Comparison of ENCODE assay signal across 1 cellular context in genomic region chr19:39532233-39533002, GRCh38.
TF ChIP-seq lines count a peak whose summit lies in the region.

A gene with protein sequence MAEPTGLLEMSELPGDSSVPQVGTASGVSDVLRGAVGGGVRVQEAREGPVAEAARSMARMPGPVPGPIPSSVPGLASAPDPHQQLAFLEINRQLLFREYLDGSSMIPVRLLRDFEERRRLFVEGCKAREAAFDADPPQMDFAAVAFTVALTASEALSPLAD (minus strand): TSS chr19:39532852. CDS start chr19:39532802, 50 bp downstream.

TF ChIP-seq in HepG2, 621 proteins besides CTCF, POLR2A, EP300 and RAD21 (continued from another document and continues in another):
- TF ChIP-seq MIXL1 (CRISPR knock-in tag; IDR thresholded peaks at IDR 0.05) = peak; percentile 13; the same call in 1 of the 2 replicates
- no peak for TF ChIP-seq HCFC1 (IDR thresholded peaks at IDR 0.05; ENCODE audit: low read depth, low read length)
- TF ChIP-seq PHF20 (CRISPR knock-in tag; IDR thresholded peaks at IDR 0.05) = no peak
- TF ChIP-seq NFYB (CRISPR knock-in tag; IDR thresholded peaks at IDR 0.05) = peak; percentile 22; the same call in 1 of the 2 replicates
- no peak for TF ChIP-seq MAZ (IDR thresholded peaks at IDR 0.05; ENCODE audit: borderline replicate concordance, low read depth, low read length)
- peak; percentile 58; the same call in 1 of the 2 replicates for TF ChIP-seq MAZ (CRISPR knock-in tag; IDR thresholded peaks at IDR 0.05; ENCODE audit: low read depth)
- TF ChIP-seq CHCHD3 (CRISPR knock-in tag; IDR thresholded peaks at IDR 0.05) = 0 out of 2 replicates have a peak, but pooled peaks have one; percentile 45
- 0 out of 2 replicates have a peak, but pooled peaks have one; percentile 32 for TF ChIP-seq ATF7-NPFF (CRISPR knock-in tag; IDR thresholded peaks at IDR 0.05; ENCODE audit: low read depth)
- TF ChIP-seq ZNF432 (CRISPR knock-in tag; IDR thresholded peaks at IDR 0.05; ENCODE audit: borderline replicate concordance) = no peak
- TF ChIP-seq ZNF768 (CRISPR knock-in tag; IDR thresholded peaks at IDR 0.05) = peak; percentile 46; the same call in 1 of the 2 replicates
- TF ChIP-seq ZSCAN25 (CRISPR knock-in tag; IDR thresholded peaks at IDR 0.05) = 0 out of 2 replicates have a peak, but pooled peaks have one; percentile 57
- TF ChIP-seq BCL6 (CRISPR knock-in tag; IDR thresholded peaks at IDR 0.05) = peak; percentile 27
- TF ChIP-seq ZNF563 (CRISPR knock-in tag; IDR thresholded peaks at IDR 0.05) = peak; percentile 38; the same call in 1 of the 2 replicates
- TF ChIP-seq SALL2 (CRISPR knock-in tag; IDR thresholded peaks at IDR 0.05) = 0 out of 2 replicates have a peak, but pooled peaks have one; percentile 18
- peak; percentile 79 for TF ChIP-seq TFDP1 (CRISPR knock-in tag; IDR thresholded peaks at IDR 0.05; ENCODE audit: borderline replicate concordance)
- TF ChIP-seq ISL2 (CRISPR knock-in tag; IDR thresholded peaks at IDR 0.05) = 0 out of 2 replicates have a peak, but pooled peaks have one; percentile 22
- TF ChIP-seq HNRNPLL (IDR thresholded peaks at IDR 0.05; ENCODE audit: low read depth, low read length, poor library complexity, severe bottlenecking) = peak; percentile 88
- TF ChIP-seq ZNF274 (CRISPR knock-in tag; IDR thresholded peaks at IDR 0.05) = peak; percentile 79
- TF ChIP-seq, protein P1, sequence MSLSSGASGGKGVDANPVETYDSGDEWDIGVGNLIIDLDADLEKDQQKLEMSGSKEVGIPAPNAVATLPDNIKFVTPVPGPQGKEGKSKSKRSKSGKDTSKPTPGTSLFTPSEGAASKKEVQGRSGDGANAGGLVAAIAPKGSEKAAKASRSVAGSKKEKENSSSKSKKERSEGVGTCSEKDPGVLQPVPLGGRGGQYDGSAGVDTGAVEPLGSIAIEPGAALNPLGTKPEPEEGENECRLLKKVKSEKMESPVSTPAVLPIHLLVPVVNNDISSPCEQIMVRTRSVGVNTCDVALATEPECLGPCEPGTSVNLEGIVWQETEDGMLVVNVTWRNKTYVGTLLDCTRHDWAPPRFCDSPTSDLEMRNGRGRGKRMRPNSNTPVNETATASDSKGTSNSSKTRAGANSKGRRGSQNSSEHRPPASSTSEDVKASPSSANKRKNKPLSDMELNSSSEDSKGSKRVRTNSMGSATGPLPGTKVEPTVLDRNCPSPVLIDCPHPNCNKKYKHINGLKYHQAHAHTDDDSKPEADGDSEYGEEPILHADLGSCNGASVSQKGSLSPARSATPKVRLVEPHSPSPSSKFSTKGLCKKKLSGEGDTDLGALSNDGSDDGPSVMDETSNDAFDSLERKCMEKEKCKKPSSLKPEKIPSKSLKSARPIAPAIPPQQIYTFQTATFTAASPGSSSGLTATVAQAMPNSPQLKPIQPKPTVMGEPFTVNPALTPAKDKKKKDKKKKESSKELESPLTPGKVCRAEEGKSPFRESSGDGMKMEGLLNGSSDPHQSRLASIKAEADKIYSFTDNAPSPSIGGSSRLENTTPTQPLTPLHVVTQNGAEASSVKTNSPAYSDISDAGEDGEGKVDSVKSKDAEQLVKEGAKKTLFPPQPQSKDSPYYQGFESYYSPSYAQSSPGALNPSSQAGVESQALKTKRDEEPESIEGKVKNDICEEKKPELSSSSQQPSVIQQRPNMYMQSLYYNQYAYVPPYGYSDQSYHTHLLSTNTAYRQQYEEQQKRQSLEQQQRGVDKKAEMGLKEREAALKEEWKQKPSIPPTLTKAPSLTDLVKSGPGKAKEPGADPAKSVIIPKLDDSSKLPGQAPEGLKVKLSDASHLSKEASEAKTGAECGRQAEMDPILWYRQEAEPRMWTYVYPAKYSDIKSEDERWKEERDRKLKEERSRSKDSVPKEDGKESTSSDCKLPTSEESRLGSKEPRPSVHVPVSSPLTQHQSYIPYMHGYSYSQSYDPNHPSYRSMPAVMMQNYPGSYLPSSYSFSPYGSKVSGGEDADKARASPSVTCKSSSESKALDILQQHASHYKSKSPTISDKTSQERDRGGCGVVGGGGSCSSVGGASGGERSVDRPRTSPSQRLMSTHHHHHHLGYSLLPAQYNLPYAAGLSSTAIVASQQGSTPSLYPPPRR (CRISPR knock-in tag; IDR thresholded peaks at IDR 0.05; ENCODE audit: borderline replicate concordance) = 0 out of 2 replicates have a peak, but pooled peaks have one; percentile 52
- peak; percentile 75; the same call in 1 of the 2 replicates for TF ChIP-seq KAT7 (CRISPR knock-in tag; IDR thresholded peaks at IDR 0.05; ENCODE audit: borderline replicate concordance)
- TF ChIP-seq, protein P2, sequence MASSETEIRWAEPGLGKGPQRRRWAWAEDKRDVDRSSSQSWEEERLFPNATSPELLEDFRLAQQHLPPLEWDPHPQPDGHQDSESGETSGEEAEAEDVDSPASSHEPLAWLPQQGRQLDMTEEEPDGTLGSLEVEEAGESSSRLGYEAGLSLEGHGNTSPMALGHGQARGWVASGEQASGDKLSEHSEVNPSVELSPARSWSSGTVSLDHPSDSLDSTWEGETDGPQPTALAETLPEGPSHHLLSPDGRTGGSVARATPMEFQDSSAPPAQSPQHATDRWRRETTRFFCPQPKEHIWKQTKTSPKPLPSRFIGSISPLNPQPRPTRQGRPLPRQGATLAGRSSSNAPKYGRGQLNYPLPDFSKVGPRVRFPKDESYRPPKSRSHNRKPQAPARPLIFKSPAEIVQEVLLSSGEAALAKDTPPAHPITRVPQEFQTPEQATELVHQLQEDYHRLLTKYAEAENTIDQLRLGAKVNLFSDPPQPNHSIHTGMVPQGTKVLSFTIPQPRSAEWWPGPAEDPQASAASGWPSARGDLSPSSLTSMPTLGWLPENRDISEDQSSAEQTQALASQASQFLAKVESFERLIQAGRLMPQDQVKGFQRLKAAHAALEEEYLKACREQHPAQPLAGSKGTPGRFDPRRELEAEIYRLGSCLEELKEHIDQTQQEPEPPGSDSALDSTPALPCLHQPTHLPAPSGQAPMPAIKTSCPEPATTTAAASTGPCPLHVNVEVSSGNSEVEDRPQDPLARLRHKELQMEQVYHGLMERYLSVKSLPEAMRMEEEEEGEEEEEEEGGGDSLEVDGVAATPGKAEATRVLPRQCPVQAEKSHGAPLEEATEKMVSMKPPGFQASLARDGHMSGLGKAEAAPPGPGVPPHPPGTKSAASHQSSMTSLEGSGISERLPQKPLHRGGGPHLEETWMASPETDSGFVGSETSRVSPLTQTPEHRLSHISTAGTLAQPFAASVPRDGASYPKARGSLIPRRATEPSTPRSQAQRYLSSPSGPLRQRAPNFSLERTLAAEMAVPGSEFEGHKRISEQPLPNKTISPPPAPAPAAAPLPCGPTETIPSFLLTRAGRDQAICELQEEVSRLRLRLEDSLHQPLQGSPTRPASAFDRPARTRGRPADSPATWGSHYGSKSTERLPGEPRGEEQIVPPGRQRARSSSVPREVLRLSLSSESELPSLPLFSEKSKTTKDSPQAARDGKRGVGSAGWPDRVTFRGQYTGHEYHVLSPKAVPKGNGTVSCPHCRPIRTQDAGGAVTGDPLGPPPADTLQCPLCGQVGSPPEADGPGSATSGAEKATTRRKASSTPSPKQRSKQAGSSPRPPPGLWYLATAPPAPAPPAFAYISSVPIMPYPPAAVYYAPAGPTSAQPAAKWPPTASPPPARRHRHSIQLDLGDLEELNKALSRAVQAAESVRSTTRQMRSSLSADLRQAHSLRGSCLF (CRISPR knock-in tag; IDR thresholded peaks at IDR 0.05; ENCODE audit: borderline replicate concordance) = no peak
- peak; percentile 67 for TF ChIP-seq TEAD3 (CRISPR knock-in tag; optimal IDR thresholded peaks at IDR 0.05; ENCODE audit: borderline replicate concordance)
- TF ChIP-seq IKZF5 (CRISPR knock-in tag; IDR thresholded peaks at IDR 0.05) = peak; percentile 48; the same call in 1 of the 2 replicates
- TF ChIP-seq, protein P3, sequence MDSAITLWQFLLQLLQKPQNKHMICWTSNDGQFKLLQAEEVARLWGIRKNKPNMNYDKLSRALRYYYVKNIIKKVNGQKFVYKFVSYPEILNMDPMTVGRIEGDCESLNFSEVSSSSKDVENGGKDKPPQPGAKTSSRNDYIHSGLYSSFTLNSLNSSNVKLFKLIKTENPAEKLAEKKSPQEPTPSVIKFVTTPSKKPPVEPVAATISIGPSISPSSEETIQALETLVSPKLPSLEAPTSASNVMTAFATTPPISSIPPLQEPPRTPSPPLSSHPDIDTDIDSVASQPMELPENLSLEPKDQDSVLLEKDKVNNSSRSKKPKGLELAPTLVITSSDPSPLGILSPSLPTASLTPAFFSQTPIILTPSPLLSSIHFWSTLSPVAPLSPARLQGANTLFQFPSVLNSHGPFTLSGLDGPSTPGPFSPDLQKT (CRISPR knock-in tag; IDR thresholded peaks at IDR 0.05; ENCODE audit: borderline replicate concordance) = no peak
- 0 out of 2 replicates have a peak, but pooled peaks have one; percentile 82 for TF ChIP-seq ZNF556 (CRISPR knock-in tag; IDR thresholded peaks at IDR 0.05; ENCODE audit: borderline replicate concordance)
- no peak for TF ChIP-seq ATRX (CRISPR knock-in tag; IDR thresholded peaks at IDR 0.05; ENCODE audit: borderline replicate concordance)
- TF ChIP-seq ZNF691 (CRISPR knock-in tag; IDR thresholded peaks at IDR 0.05; ENCODE audit: borderline replicate concordance, low read depth) = peak; percentile 50
- TF ChIP-seq TAF1 (CRISPR knock-in tag; IDR thresholded peaks at IDR 0.05) = peak; percentile 77; the same call in 1 of the 2 replicates
- 0 out of 2 replicates have a peak, but pooled peaks have one; percentile 55 for TF ChIP-seq PAWR (CRISPR knock-in tag; IDR thresholded peaks at IDR 0.05; ENCODE audit: borderline replicate concordance)
- TF ChIP-seq CEBPG (CRISPR knock-in tag; IDR thresholded peaks at IDR 0.05) = peak; percentile 12; the same call in 1 of the 2 replicates
- TF ChIP-seq, protein P4, sequence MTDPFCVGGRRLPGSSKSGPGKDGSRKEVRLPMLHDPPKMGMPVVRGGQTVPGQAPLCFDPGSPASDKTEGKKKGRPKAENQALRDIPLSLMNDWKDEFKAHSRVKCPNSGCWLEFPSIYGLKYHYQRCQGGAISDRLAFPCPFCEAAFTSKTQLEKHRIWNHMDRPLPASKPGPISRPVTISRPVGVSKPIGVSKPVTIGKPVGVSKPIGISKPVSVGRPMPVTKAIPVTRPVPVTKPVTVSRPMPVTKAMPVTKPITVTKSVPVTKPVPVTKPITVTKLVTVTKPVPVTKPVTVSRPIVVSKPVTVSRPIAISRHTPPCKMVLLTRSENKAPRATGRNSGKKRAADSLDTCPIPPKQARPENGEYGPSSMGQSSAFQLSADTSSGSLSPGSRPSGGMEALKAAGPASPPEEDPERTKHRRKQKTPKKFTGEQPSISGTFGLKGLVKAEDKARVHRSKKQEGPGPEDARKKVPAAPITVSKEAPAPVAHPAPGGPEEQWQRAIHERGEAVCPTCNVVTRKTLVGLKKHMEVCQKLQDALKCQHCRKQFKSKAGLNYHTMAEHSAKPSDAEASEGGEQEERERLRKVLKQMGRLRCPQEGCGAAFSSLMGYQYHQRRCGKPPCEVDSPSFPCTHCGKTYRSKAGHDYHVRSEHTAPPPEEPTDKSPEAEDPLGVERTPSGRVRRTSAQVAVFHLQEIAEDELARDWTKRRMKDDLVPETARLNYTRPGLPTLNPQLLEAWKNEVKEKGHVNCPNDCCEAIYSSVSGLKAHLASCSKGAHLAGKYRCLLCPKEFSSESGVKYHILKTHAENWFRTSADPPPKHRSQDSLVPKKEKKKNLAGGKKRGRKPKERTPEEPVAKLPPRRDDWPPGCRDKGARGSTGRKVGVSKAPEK (CRISPR knock-in tag; IDR thresholded peaks at IDR 0.05; ENCODE audit: borderline replicate concordance) = peak; percentile 20; the same call in 1 of the 2 replicates
- TF ChIP-seq ZNF605 (CRISPR knock-in tag; IDR thresholded peaks at IDR 0.05) = 0 out of 2 replicates have a peak, but pooled peaks have one; percentile 19
- peak; percentile 90 for TF ChIP-seq ZFP91 (CRISPR knock-in tag; IDR thresholded peaks at IDR 0.05; ENCODE audit: borderline replicate concordance)
